ENCODE assay signal across 19 cellular contexts in the genomic region with DNA sequence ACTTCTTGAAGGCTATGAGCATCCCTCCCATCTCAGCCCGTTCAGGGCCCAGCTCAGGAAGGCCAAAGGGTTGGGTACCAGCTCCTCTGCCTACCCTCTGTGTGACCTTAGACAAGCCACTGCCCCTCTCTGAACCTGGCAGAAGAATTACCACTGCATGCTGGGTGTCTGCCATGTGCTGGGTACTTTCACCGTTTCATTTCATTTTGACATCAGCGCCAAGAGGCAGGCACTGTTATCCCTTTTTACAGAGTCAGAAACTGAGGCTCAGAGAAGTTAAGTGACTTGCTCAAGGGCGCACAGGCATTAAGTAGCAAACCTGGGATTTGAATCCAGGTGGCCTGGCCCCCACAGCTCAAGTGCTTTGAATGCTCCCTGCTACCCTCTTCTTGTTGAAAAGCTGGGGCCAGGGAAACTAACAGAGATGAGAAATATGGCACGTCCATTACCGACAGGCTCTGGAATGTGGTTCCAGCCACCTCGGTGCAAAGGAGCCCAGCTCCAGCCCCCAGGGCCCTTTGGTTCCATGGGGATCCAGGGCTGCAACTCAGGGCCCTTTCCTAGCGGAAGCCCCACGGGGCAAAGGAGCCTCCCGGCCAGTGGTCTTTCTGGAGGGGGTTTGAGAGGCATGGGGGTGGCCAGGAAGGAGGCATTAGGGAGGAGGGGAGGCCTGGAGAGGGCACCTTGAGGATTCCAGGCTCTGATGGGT. TPM values are rescaled to one million over a fixed set of nuclear protein-coding genes. Genes with fewer than 3 reads are reported as not detected.
"Had no signal": no experiment of that assay in that cellular context is flagged by ENCODE, and none has a peak within 500 bp of the region (broad histone marks: within the 10 kb centered on the region; RNA-seq: fewer than 3 reads in every experiment).

No MANE protein-coding gene starts in this region.

- H3K4me1 Mint-ChIP-seq: activated B cell treated with CpG ODN at 0.5 μM for 24 hours; activated CD4-positive, alpha-beta T cell treated with anti-CD3 and anti-CD28 coated beads, Interleukin-2, amount 10 ng/mL, durations not matched to agents 7 days and 5 days; activated naive CD4-positive, alpha-beta T cell treated with anti-CD3 and anti-CD28 coated beads, Interleukin-2, amount 10 ng/mL, durations not matched to agents 7 days and 5 days had no signal

- H3K27me3 ChIP-seq: body of pancreas, neutrophil, right atrium auricular region had no signal

- FAIRE-seq: kidney had no signal

- DNase-seq: activated B cell treated with CpG ODN at 0.5 μM for 24 hours; activated CD4-positive, alpha-beta T cell treated with anti-CD3 and anti-CD28 coated beads, Interleukin-2, amount 10 ng/mL, durations not matched to agents 7 days and 5 days; activated naive CD4-positive, alpha-beta T cell treated with anti-CD3 and anti-CD28 coated beads, Interleukin-2, amount 10 ng/mL, durations not matched to agents 7 days and 5 days; body of pancreas; central memory CD4-positive, alpha-beta T cell; effector memory CD8-positive, alpha-beta T cell; erythroblast; midbrain; naive B cell; stimulated activated CD4-positive, alpha-beta T cell treated with anti-CD3 and anti-CD28 coated beads, Interleukin-1b, Interleukin-23, amount 100 ng/mL, for 48 hours; T-helper 1 cell had no signal

- H3K36me3 Mint-ChIP-seq: activated naive CD4-positive, alpha-beta T cell treated with anti-CD3 and anti-CD28 coated beads, Interleukin-2, amount 10 ng/mL, durations not matched to agents 7 days and 5 days; naive B cell; stimulated activated memory B cell treated with anti-CD40 and anti-IgM and Interleukin-4, amounts not matched to agents 10 μg/mL and 1 μg/mL and 100 μg/mL, for 72 hours had no signal

- H3K27ac ChIP-seq: neutrophil had no signal

- H3K27ac Mint-ChIP-seq: activated B cell treated with CpG ODN at 0.5 μM for 24 hours; activated CD4-positive, alpha-beta T cell treated with anti-CD3 and anti-CD28 coated beads, Interleukin-2, amount 10 ng/mL, durations not matched to agents 7 days and 5 days; activated naive CD4-positive, alpha-beta T cell treated with anti-CD3 and anti-CD28 coated beads, Interleukin-2, amount 10 ng/mL, durations not matched to agents 7 days and 5 days; activated T-helper 2 cell treated with anti-CD3 and anti-CD28 coated beads, Interferon-gamma antibody, Interleukin-2, Interleukin-4, amounts not matched to agents 10 μg/mL and 5 μg/mL and 100 μg/mL, durations not matched to agents 14 hours and 24 hours and 36 hours; effector memory CD8-positive, alpha-beta T cell; naive B cell; stimulated activated memory B cell treated with anti-CD40 and anti-IgM and Interleukin-4, amounts not matched to agents 10 μg/mL and 1 μg/mL and 100 μg/mL, for 72 hours had no signal

- H3K9me3 ChIP-seq: body of pancreas, neutrophil, right atrium auricular region had no signal

- ATAC-seq: effector memory CD8-positive, alpha-beta T cell; stimulated activated memory B cell treated with anti-CD40 and anti-IgM and Interleukin-4, amounts not matched to agents 10 μg/mL and 1 μg/mL and 100 μg/mL, for 72 hours had no signal

- H3K4me3 Mint-ChIP-seq: activated B cell treated with CpG ODN at 0.5 μM for 24 hours; activated CD4-positive, alpha-beta T cell treated with anti-CD3 and anti-CD28 coated beads, Interleukin-2, amount 10 ng/mL, durations not matched to agents 7 days and 5 days; activated naive CD4-positive, alpha-beta T cell treated with anti-CD3 and anti-CD28 coated beads, Interleukin-2, amount 10 ng/mL, durations not matched to agents 7 days and 5 days; effector memory CD8-positive, alpha-beta T cell; naive B cell; stimulated activated memory B cell treated with anti-CD40 and anti-IgM and Interleukin-4, amounts not matched to agents 10 μg/mL and 1 μg/mL and 100 μg/mL, for 72 hours had no signal

- H3K27me3 Mint-ChIP-seq: activated B cell treated with CpG ODN at 0.5 μM for 24 hours; activated CD4-positive, alpha-beta T cell treated with anti-CD3 and anti-CD28 coated beads, Interleukin-2, amount 10 ng/mL, durations not matched to agents 7 days and 5 days had no signal

- H3K9me3 Mint-ChIP-seq: activated B cell treated with CpG ODN at 0.5 μM for 24 hours; activated CD4-positive, alpha-beta T cell treated with anti-CD3 and anti-CD28 coated beads, Interleukin-2, amount 10 ng/mL, durations not matched to agents 7 days and 5 days; activated naive CD4-positive, alpha-beta T cell treated with anti-CD3 and anti-CD28 coated beads, Interleukin-2, amount 10 ng/mL, durations not matched to agents 7 days and 5 days; activated T-helper 2 cell treated with anti-CD3 and anti-CD28 coated beads, Interferon-gamma antibody, Interleukin-2, Interleukin-4, amounts not matched to agents 10 μg/mL and 5 μg/mL and 100 μg/mL, durations not matched to agents 14 hours and 24 hours and 36 hours; effector memory CD8-positive, alpha-beta T cell; naive B cell; stimulated activated memory B cell treated with anti-CD40 and anti-IgM and Interleukin-4, amounts not matched to agents 10 μg/mL and 1 μg/mL and 100 μg/mL, for 72 hours had no signal

- H3K36me3 ChIP-seq: neutrophil, right atrium auricular region had no signal

- H3K4me3 ChIP-seq: body of pancreas, right atrium auricular region had no signal

RNA-seq across cellular contexts. Expression of a gene that starts 6.5 kb away (rescaled TPM):
- total RNA-seq: activated B cell treated with CpG ODN at 0.5 μM for 24 hours; activated CD4-positive, alpha-beta T cell treated with anti-CD3 and anti-CD28 coated beads, Interleukin-2, amount 10 ng/mL, durations not matched to agents 7 days and 5 days; activated CD8-positive, alpha-beta memory T cell treated with anti-CD3 and anti-CD28 coated beads for 36 hours; activated T-helper 2 cell treated with anti-CD3 and anti-CD28 coated beads, Interferon-gamma antibody, Interleukin-2, Interleukin-4, amounts not matched to agents 10 μg/mL and 5 μg/mL and 100 μg/mL, durations not matched to agents 14 hours and 24 hours and 36 hours; body of pancreas; posterior vena cava; right atrium auricular region; subcutaneous adipose tissue had no signal

RNA-seq across cellular contexts. Expression of a gene that starts 9.8 kb away (rescaled TPM):
- total RNA-seq: activated B cell treated with CpG ODN at 0.5 μM for 24 hours; activated CD8-positive, alpha-beta memory T cell treated with anti-CD3 and anti-CD28 coated beads for 36 hours; activated T-helper 2 cell treated with anti-CD3 and anti-CD28 coated beads, Interferon-gamma antibody, Interleukin-2, Interleukin-4, amounts not matched to agents 10 μg/mL and 5 μg/mL and 100 μg/mL, durations not matched to agents 14 hours and 24 hours and 36 hours had no signal
